ENCODE assay signal across 9 cellular contexts in genomic region chr1:46333300-46334029, GRCh38.
DNase-seq lines count a peak whose midpoint lies in the region; ATAC-seq, FAIRE-seq and TF ChIP-seq lines count a peak whose summit lies in the region.
"Had no signal": no experiment of that assay in that cellular context is flagged by ENCODE, and none has a peak within 500 bp of the region (broad histone marks: within the 10 kb centered on the region; RNA-seq: fewer than 3 reads in every experiment).

No MANE protein-coding gene starts in this region.

- ATAC-seq in HG02870 (IDR thresholded peaks at IDR 0.05; ENCODE audit: unreplicated experiment): peak; percentile 39

- no peak overlapping the region for H3K4me3 ChIP-seq in choroid plexus epithelial cell (ENCODE audit: low read depth, low read length)
- no peak overlapping the region for H3K4me3 ChIP-seq in parathyroid adenoma (ENCODE audit: low read depth, low read length)
- H3K4me3 ChIP-seq: heart left ventricle had no signal

- FAIRE-seq in A204.1 (lab: Jason Lieb, UNC): peak; percentile 30

- no peak overlapping the region for H3K9ac ChIP-seq in parathyroid adenoma

- no peak overlapping the region for H3K27ac ChIP-seq in parathyroid adenoma
- H3K27ac ChIP-seq: heart left ventricle had no signal

- H3K9me3 ChIP-seq in parathyroid adenoma (ENCODE audit: control insufficient read depth, low read length): no peaks in the 10 kb centered on the region
- H3K9me3 ChIP-seq: heart left ventricle had no signal

- H3K79me2 ChIP-seq in parathyroid adenoma: no peaks in the 10 kb centered on the region

- no peaks in the 10 kb centered on the region for H3K27me3 ChIP-seq in parathyroid adenoma (ENCODE audit: control insufficient read depth, insufficient read depth, low read length)
- H3K27me3 ChIP-seq: heart left ventricle had no signal

- H3K4me2 ChIP-seq in parathyroid adenoma (ENCODE audit: low read length): no peak overlapping the region

- H3K36me3 ChIP-seq in parathyroid adenoma (ENCODE audit: control insufficient read depth, insufficient read depth, low read length): no peaks in the 10 kb centered on the region
- H3K36me3 ChIP-seq: heart left ventricle had no signal

- DNase-seq in NCI-H526 treated with DMSO at 0.1 percent for 48 hours (lab: John Stamatoyannopoulos, UW) (peak; percentile 97), choroid plexus epithelial cell (ENCODE audit: low read depth) (peak; percentile 64), NCI-H1092 (lab: John Stamatoyannopoulos, UW) (no peak), middle frontal gyrus (ENCODE audit: extremely low spot score, low spot score) (no peak)
- DNase-seq: heart left ventricle had no signal

- TF ChIP-seq CTCF in GM12874 (IDR thresholded peaks at IDR 0.05; ENCODE audit: insufficient read depth, low read depth, low read length): peak; percentile 35; the same call in 1 of the 2 replicates
- TF ChIP-seq CTCF in choroid plexus epithelial cell (conservative IDR thresholded peaks at IDR 0.05; ENCODE audit: low read depth, low read length): peak; percentile 56
- TF ChIP-seq CTCF in parathyroid adenoma (IDR thresholded peaks at IDR 0.05): peak; percentile 23

- H3K4me1 ChIP-seq in parathyroid adenoma: no peaks in the 10 kb centered on the region
- H3K4me1 ChIP-seq: heart left ventricle had no signal

- H2AFZ ChIP-seq in parathyroid adenoma: no peak overlapping the region

Comparison
In these comparisons a context has a peak if more than half of its experiments do, and no peak if none do; other contexts are left out.
1. DNase-seq: peak in NCI-H526 treated with DMSO at 0.1 percent for 48 hours (single experiment) and choroid plexus epithelial cell (single experiment); none in NCI-H1092 (single experiment) and middle frontal gyrus (single experiment).
2. Peak in every context shown above with its lines, with median percentiles within 50 percentile points of each other: CTCF ChIP-seq.